Comparison of ENCODE assay signal across 16 cellular contexts in genomic region chr14:101373690-101374295, GRCh38.
DNase-seq lines count a peak whose midpoint lies in the region; ATAC-seq and TF ChIP-seq lines count a peak whose summit lies in the region.
"Had no signal": no experiment of that assay in that cellular context is flagged by ENCODE, and none has a peak within 500 bp of the region (broad histone marks: within the 10 kb centered on the region; RNA-seq: fewer than 3 reads in every experiment).

No MANE protein-coding gene starts in this region.

- peaks cover 3% of the 10 kb centered on the region for H3K27me3 Mint-ChIP-seq in activated CD8-positive, alpha-beta T cell treated with anti-CD3 and anti-CD28 coated beads, Interleukin-2, amount 10 ng/mL, durations not matched to agents 7 days and 5 days (ENCODE audit: low read depth)
- peaks cover 3% of the 10 kb centered on the region for H3K27me3 Mint-ChIP-seq in activated CD8-positive, alpha-beta T cell treated with anti-CD3 and anti-CD28 coated beads for 36 hours
- peaks cover 4% of the 10 kb centered on the region for H3K27me3 Mint-ChIP-seq in neural progenitor cell (ENCODE audit: insufficient read depth, low read depth)

- intact Hi-C loops in activated CD8-positive, alpha-beta T cell treated with anti-CD3 and anti-CD28 coated beads for 36 hours (cut with micrococcal nuclease), result no loop called here
- intact Hi-C loops in left colon (cut with DNase I, micrococcal nuclease), result no loop called here
- intact Hi-C loops in thyroid gland (cut with DNase I), result no loop called here

- H3K79me2 ChIP-seq in neural progenitor cell (ENCODE audit: low read depth), result no peaks in the 10 kb centered on the region

- no peaks in the 10 kb centered on the region for H3K4me1 Mint-ChIP-seq in activated CD8-positive, alpha-beta T cell treated with anti-CD3 and anti-CD28 coated beads, Interleukin-2, amount 10 ng/mL, durations not matched to agents 7 days and 5 days (ENCODE audit: low read depth)
- no peaks in the 10 kb centered on the region for H3K4me1 Mint-ChIP-seq in activated CD8-positive, alpha-beta T cell treated with anti-CD3 and anti-CD28 coated beads for 36 hours (ENCODE audit: low read depth)
- H3K4me1 Mint-ChIP-seq in neural progenitor cell, result peaks cover 9% of the 10 kb centered on the region
- H3K4me1 Mint-ChIP-seq: B cell had no signal

- TF ChIP-seq POLR2A in thyroid gland (IDR thresholded peaks at IDR 0.05), result no peak

- H3K27ac Mint-ChIP-seq in activated CD8-positive, alpha-beta T cell treated with anti-CD3 and anti-CD28 coated beads, Interleukin-2, amount 10 ng/mL, durations not matched to agents 7 days and 5 days, result no peak overlapping the region
- H3K27ac Mint-ChIP-seq in activated CD8-positive, alpha-beta T cell treated with anti-CD3 and anti-CD28 coated beads for 36 hours, result no peak overlapping the region
- peak overlapping the region; percentile 17 for H3K27ac Mint-ChIP-seq in neural progenitor cell
- H3K27ac Mint-ChIP-seq: B cell; CD4-positive, alpha-beta T cell; GM23338; H9 had no signal

- no peaks in the 10 kb centered on the region for H3K36me3 ChIP-seq in neural progenitor cell
- H3K36me3 ChIP-seq in thyroid gland, result no peaks in the 10 kb centered on the region

- WGBS in thyroid gland, 2 donors, result 88 to 89% methylated on average over 22 of the region's 22 CpGs

- H4K20me1 ChIP-seq in neural progenitor cell (ENCODE audit: low read depth), result no peaks in the 10 kb centered on the region

- H3K4me3 ChIP-seq in coronary artery, result no peak overlapping the region
- H3K4me3 ChIP-seq in neural progenitor cell, result no peak overlapping the region
- H3K4me3 ChIP-seq in thyroid gland (replicated peaks in 1 of 3), result no peak overlapping the region
- H3K4me3 ChIP-seq: GM23338 had no signal

- no peak overlapping the region for H3K27ac ChIP-seq in coronary artery
- H3K27ac ChIP-seq in neural progenitor cell, result no peak overlapping the region
- no peak overlapping the region for H3K27ac ChIP-seq in thyroid gland

- no peaks in the 10 kb centered on the region for H3F3A ChIP-seq in neural progenitor cell (ENCODE audit: low read depth)

- no peaks in the 10 kb centered on the region for H3K27me3 ChIP-seq in neural progenitor cell
- no peaks in the 10 kb centered on the region for H3K27me3 ChIP-seq in thyroid gland

- H3K36me3 Mint-ChIP-seq in activated CD8-positive, alpha-beta T cell treated with anti-CD3 and anti-CD28 coated beads, Interleukin-2, amount 10 ng/mL, durations not matched to agents 7 days and 5 days (ENCODE audit: low read depth), result no peaks in the 10 kb centered on the region
- no peaks in the 10 kb centered on the region for H3K36me3 Mint-ChIP-seq in activated CD8-positive, alpha-beta T cell treated with anti-CD3 and anti-CD28 coated beads for 36 hours (ENCODE audit: low read depth)
- H3K36me3 Mint-ChIP-seq in neural progenitor cell, result no peaks in the 10 kb centered on the region

- CTCF ChIA-PET in activated CD8-positive, alpha-beta T cell treated with anti-CD3 and anti-CD28 coated beads, Interleukin-2, amount 10 ng/mL, durations not matched to agents 7 days and 5 days (lab: Charles Lee), result no interaction called here
- CTCF ChIA-PET in activated CD8-positive, alpha-beta T cell treated with anti-CD3 and anti-CD28 coated beads for 36 hours (lab: Charles Lee), result no interaction called here

- H3K4me2 ChIP-seq in neural progenitor cell, result no peak overlapping the region
- H3K4me2 ChIP-seq: GM23338 had no signal

- H3K9me3 ChIP-seq in neural progenitor cell (ENCODE audit: low read depth), result no peaks in the 10 kb centered on the region
- H3K9me3 ChIP-seq in thyroid gland, result no peaks in the 10 kb centered on the region

- POLR2A ChIA-PET in activated CD8-positive, alpha-beta T cell treated with anti-CD3 and anti-CD28 coated beads, Interleukin-2, amount 10 ng/mL, durations not matched to agents 7 days and 5 days (lab: Charles Lee), result no interaction called here
- POLR2A ChIA-PET in activated CD8-positive, alpha-beta T cell treated with anti-CD3 and anti-CD28 coated beads for 36 hours (lab: Charles Lee), result no interaction called here

- no peak overlapping the region for H2AFZ ChIP-seq in neural progenitor cell (replicated peaks)

- DNase-seq in activated CD8-positive, alpha-beta T cell treated with anti-CD3 and anti-CD28 coated beads, Interleukin-2, amount 10 ng/mL, durations not matched to agents 7 days and 5 days, result peak; percentile 8
- no peak for DNase-seq in activated CD8-positive, alpha-beta T cell treated with anti-CD3 and anti-CD28 coated beads for 36 hours
- peak; percentile 46 for DNase-seq in coronary artery (ENCODE audit: low spot score)
- no peak for DNase-seq in neural progenitor cell (ENCODE audit: low spot score)
- no peak for DNase-seq in RPMI8226
- DNase-seq in left colon, result no peak
- DNase-seq in thyroid gland, result no peak
- DNase-seq: 8988T; C1 segment of cervical spinal cord; CD4-positive, alpha-beta T cell; DMS153; DMS79 treated with DMSO at 0.1 percent for 48 hours; EL; H9 had no signal

- peaks cover 8% of the 10 kb centered on the region for H3K4me1 ChIP-seq in neural progenitor cell
- no peaks in the 10 kb centered on the region for H3K4me1 ChIP-seq in thyroid gland

- no peak for ATAC-seq in activated CD8-positive, alpha-beta T cell treated with anti-CD3 and anti-CD28 coated beads, Interleukin-2, amount 10 ng/mL, durations not matched to agents 7 days and 5 days
- no peak for ATAC-seq in activated CD8-positive, alpha-beta T cell treated with anti-CD3 and anti-CD28 coated beads for 36 hours
- no peak for ATAC-seq in left colon
- ATAC-seq: GM23338 had no signal

- no peak overlapping the region for H3K9ac ChIP-seq in neural progenitor cell

- H3K9me3 Mint-ChIP-seq in activated CD8-positive, alpha-beta T cell treated with anti-CD3 and anti-CD28 coated beads, Interleukin-2, amount 10 ng/mL, durations not matched to agents 7 days and 5 days (ENCODE audit: insufficient read depth), result no peaks in the 10 kb centered on the region
- H3K9me3 Mint-ChIP-seq in activated CD8-positive, alpha-beta T cell treated with anti-CD3 and anti-CD28 coated beads for 36 hours, result no peaks in the 10 kb centered on the region
- peaks cover 2% of the 10 kb centered on the region for H3K9me3 Mint-ChIP-seq in neural progenitor cell
- H3K9me3 Mint-ChIP-seq: CD4-positive, alpha-beta T cell; GM23338; H9 had no signal

- H3K4me3 Mint-ChIP-seq in activated CD8-positive, alpha-beta T cell treated with anti-CD3 and anti-CD28 coated beads, Interleukin-2, amount 10 ng/mL, durations not matched to agents 7 days and 5 days, result no peak overlapping the region
- no peak overlapping the region for H3K4me3 Mint-ChIP-seq in activated CD8-positive, alpha-beta T cell treated with anti-CD3 and anti-CD28 coated beads for 36 hours
- H3K4me3 Mint-ChIP-seq in neural progenitor cell, result no peak overlapping the region
- H3K4me3 Mint-ChIP-seq: B cell; CD4-positive, alpha-beta T cell; GM23338; H9 had no signal

- TF ChIP-seq CTCF in activated CD8-positive, alpha-beta T cell treated with anti-CD3 and anti-CD28 coated beads for 36 hours (IDR thresholded peaks at IDR 0.05), result no peak
- TF ChIP-seq CTCF in coronary artery (IDR thresholded peaks at IDR 0.05) (no peak), neural progenitor cell (IDR thresholded peaks at IDR 0.05) (no peak), thyroid gland (IDR thresholded peaks at IDR 0.05) (no peak)

Comparison
In these comparisons a context has a peak if more than half of its experiments do, and no peak if none do; other contexts are left out.
1. DNase-seq: peak in activated CD8-positive, alpha-beta T cell treated with anti-CD3 and anti-CD28 coated beads, Interleukin-2, amount 10 ng/mL, durations not matched to agents 7 days and 5 days (single experiment) and coronary artery (single experiment); none in activated CD8-positive, alpha-beta T cell treated with anti-CD3 and anti-CD28 coated beads for 36 hours (single experiment), neural progenitor cell (single experiment), RPMI8226 (single experiment), left colon (0 of 2) and thyroid gland (0 of 2).